ENCODE assay signal across 22 cellular contexts in the genomic region with DNA sequence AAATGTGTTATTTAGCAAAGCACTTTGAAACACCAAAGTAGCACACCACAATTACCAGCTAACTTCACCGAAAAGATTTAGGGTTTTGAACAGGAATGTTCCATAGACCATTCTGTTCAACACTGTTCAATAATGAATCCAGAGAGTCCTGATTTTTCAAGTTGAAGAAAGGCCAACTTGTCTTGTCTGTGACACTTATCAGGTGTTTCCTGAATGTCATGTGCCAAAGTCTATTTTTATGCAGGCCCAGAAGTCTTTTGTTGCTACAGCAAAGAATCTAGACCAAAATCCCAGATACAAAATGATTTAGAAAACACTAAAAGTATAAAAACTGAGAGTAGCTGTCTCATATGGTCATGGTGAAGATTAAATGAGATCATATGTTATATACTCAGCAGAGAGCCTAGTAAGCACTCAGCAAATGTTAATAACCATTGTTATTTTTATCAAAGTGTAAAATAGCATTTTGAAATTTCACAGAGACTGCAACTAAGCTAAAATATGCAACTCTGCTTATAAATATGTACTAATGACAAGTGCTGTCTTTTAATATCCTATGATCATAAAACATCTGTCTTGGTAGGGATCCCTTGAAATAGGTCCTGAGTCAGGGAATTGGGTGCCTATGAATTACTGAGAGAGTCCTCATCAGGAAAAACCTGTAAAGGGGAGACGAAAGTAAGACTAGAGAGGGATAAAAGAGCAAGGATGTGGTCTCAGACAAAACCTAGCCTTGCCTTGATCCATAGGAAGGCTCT.
A peak's percentile ranks its signal among the peaks of the same experiment; 100 is the strongest.
DNase-seq lines count a peak whose midpoint lies in the region; ATAC-seq and TF ChIP-seq lines count a peak whose summit lies in the region.
"Had no signal": no experiment of that assay in that cellular context is flagged by ENCODE, and none has a peak within 500 bp of the region (broad histone marks: within the 10 kb centered on the region; RNA-seq: fewer than 3 reads in every experiment).

No MANE protein-coding gene starts in this region.

- no peak for TF ChIP-seq CTCF in GM13977 (IDR thresholded peaks at IDR 0.05; ENCODE audit: extremely low read depth, insufficient read depth, missing control alignments)

- peak; percentile 46 for ATAC-seq in Right ventricle myocardium inferior
- peak; percentile 32 to 44 for ATAC-seq in left cardiac atrium
- ATAC-seq in HG03175 (IDR thresholded peaks at IDR 0.05; ENCODE audit: unreplicated experiment), result no peak
- ATAC-seq: activated CD8-positive, alpha-beta T cell treated with anti-CD3 and anti-CD28 coated beads for 36 hours; Panc1 had no signal

- no peak for DNase-seq in Right ventricle myocardium inferior (ENCODE audit: missing footprints)
- DNase-seq in cardiac septum (ENCODE audit: low spot score), result no peak
- no peak for DNase-seq in left cardiac atrium
- peak; percentile 51 for DNase-seq in myocyte (ENCODE audit: low read depth)
- DNase-seq in KBM-7, result no peak
- no peak for DNase-seq in NCI-H82 treated with DMSO at 0.1 percent for 48 hours (lab: John Stamatoyannopoulos, UW; ENCODE audit: unreplicated experiment)
- DNase-seq in GM13977 (ENCODE audit: low spot score), result no peak
- DNase-seq: activated CD4-positive, CD25-positive, alpha-beta regulatory T cell treated with anti-CD3 and anti-CD28 coated beads, Interleukin-2, amount 50 U/mL, for 72 hours; activated CD8-positive, alpha-beta T cell treated with anti-CD3 and anti-CD28 coated beads for 36 hours; activated gamma-delta T cell; activated T-cell treated with anti-CD3 and anti-CD28 coated beads, Interleukin-2, amount 50 U/mL, for 1 hour; CD4-positive, alpha-beta memory T cell; DMS 273 treated with DMSO at 0.1 percent for 48 hours; effector CD8-positive, alpha-beta T cell; erythroblast; naive B cell; NCI-H1436; NCI-H446; retina; T-helper 1 cell had no signal

- in situ Hi-C loops in KBM-7 (cut with MboI; ENCODE audit: low pct_unique_long_range_greater_than_20kb, low sequenced_read_pairs) (no loop called here), GM13977 (cut with MboI; ENCODE audit: low pct_unique_long_range_greater_than_20kb, low sequenced_read_pairs, unreplicated experiment) (no loop called here)

- intact Hi-C loops in Right ventricle myocardium inferior (cut with DNase I) (loop anchor here (2.0 kb wide), 1 partner anchor 122 kb away; a partner anchor contains a TSS), cardiac septum (cut with DNase I) (loop anchor here (5.0 kb wide), 1 partner anchor 89 kb away; no protein-coding TSS in a partner anchor), left cardiac atrium (cut with DNase I) (loop anchor here in 1 of 2 donors (5.0 kb wide), 1 partner anchor 121 kb away; a partner anchor contains a TSS)
